Comparison of ENCODE assay signal across 1 cellular context in the genomic region with DNA sequence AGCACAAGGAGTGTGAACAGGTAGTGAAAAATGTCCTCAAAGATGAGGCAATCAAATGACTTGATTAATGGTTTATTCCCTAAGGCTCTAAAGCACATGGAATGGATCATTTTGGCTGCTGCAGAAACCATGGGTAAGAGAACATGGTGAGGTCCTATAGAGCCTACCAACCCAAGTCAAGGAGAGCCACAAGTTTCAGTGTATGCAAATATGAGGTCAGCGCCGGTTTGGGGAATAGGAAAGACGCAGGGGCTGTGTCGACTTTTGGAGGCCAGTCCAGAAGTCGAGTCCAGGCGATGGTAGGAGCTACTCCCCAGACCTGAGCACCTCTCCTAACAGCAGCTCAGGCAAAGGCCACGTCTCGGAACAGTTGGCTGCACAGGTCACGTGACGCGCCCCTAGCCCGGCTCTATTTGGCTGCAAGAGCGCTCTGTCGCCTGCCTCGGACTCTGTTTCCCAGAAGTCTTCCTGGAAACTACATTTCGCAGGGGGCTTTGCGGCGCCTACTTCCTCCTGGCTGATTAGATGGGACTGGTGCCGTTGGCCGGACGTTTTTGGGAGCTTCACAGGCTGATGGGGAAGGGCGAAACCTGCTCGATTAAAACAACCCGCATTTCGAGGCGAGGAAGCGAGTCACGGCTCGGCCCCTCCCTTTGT.
TF ChIP-seq lines count a peak whose summit lies in the region.

No MANE protein-coding gene starts in this region.

TF ChIP-seq in K562, 482 proteins besides CTCF, POLR2A, EP300 and RAD21 (continued from another document and continues in another):
- TF ChIP-seq, protein P1, sequence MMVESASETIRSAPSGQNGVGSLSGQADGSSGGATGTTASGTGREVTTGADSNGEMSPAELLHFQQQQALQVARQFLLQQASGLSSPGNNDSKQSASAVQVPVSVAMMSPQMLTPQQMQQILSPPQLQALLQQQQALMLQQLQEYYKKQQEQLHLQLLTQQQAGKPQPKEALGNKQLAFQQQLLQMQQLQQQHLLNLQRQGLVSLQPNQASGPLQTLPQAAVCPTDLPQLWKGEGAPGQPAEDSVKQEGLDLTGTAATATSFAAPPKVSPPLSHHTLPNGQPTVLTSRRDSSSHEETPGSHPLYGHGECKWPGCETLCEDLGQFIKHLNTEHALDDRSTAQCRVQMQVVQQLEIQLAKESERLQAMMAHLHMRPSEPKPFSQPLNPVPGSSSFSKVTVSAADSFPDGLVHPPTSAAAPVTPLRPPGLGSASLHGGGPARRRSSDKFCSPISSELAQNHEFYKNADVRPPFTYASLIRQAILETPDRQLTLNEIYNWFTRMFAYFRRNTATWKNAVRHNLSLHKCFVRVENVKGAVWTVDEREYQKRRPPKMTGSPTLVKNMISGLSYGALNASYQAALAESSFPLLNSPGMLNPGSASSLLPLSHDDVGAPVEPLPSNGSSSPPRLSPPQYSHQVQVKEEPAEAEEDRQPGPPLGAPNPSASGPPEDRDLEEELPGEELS (CRISPR knock-in tag; IDR thresholded peaks at IDR 0.05; ENCODE audit: borderline replicate concordance): no peak
- TF ChIP-seq RBM25 (IDR thresholded peaks at IDR 0.05; ENCODE audit: low read depth, low read length, severe bottlenecking): no peak
- TF ChIP-seq, protein P2, sequence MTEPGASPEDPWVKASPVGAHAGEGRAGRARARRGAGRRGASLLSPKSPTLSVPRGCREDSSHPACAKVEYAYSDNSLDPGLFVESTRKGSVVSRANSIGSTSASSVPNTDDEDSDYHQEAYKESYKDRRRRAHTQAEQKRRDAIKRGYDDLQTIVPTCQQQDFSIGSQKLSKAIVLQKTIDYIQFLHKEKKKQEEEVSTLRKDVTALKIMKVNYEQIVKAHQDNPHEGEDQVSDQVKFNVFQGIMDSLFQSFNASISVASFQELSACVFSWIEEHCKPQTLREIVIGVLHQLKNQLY (CRISPR knock-in tag; conservative IDR thresholded peaks at IDR 0.05): no peak
- TF ChIP-seq ZFP36 (IDR thresholded peaks at IDR 0.05; ENCODE audit: low read depth, low read length, partially characterized antibody): no peak
- TF ChIP-seq ZNF274 (IDR thresholded peaks at IDR 0.05; ENCODE audit: borderline replicate concordance, low read depth, low read length): no peak
- no peak for TF ChIP-seq ELF4 (CRISPR knock-in tag; IDR thresholded peaks at IDR 0.05)
- TF ChIP-seq, protein P3, sequence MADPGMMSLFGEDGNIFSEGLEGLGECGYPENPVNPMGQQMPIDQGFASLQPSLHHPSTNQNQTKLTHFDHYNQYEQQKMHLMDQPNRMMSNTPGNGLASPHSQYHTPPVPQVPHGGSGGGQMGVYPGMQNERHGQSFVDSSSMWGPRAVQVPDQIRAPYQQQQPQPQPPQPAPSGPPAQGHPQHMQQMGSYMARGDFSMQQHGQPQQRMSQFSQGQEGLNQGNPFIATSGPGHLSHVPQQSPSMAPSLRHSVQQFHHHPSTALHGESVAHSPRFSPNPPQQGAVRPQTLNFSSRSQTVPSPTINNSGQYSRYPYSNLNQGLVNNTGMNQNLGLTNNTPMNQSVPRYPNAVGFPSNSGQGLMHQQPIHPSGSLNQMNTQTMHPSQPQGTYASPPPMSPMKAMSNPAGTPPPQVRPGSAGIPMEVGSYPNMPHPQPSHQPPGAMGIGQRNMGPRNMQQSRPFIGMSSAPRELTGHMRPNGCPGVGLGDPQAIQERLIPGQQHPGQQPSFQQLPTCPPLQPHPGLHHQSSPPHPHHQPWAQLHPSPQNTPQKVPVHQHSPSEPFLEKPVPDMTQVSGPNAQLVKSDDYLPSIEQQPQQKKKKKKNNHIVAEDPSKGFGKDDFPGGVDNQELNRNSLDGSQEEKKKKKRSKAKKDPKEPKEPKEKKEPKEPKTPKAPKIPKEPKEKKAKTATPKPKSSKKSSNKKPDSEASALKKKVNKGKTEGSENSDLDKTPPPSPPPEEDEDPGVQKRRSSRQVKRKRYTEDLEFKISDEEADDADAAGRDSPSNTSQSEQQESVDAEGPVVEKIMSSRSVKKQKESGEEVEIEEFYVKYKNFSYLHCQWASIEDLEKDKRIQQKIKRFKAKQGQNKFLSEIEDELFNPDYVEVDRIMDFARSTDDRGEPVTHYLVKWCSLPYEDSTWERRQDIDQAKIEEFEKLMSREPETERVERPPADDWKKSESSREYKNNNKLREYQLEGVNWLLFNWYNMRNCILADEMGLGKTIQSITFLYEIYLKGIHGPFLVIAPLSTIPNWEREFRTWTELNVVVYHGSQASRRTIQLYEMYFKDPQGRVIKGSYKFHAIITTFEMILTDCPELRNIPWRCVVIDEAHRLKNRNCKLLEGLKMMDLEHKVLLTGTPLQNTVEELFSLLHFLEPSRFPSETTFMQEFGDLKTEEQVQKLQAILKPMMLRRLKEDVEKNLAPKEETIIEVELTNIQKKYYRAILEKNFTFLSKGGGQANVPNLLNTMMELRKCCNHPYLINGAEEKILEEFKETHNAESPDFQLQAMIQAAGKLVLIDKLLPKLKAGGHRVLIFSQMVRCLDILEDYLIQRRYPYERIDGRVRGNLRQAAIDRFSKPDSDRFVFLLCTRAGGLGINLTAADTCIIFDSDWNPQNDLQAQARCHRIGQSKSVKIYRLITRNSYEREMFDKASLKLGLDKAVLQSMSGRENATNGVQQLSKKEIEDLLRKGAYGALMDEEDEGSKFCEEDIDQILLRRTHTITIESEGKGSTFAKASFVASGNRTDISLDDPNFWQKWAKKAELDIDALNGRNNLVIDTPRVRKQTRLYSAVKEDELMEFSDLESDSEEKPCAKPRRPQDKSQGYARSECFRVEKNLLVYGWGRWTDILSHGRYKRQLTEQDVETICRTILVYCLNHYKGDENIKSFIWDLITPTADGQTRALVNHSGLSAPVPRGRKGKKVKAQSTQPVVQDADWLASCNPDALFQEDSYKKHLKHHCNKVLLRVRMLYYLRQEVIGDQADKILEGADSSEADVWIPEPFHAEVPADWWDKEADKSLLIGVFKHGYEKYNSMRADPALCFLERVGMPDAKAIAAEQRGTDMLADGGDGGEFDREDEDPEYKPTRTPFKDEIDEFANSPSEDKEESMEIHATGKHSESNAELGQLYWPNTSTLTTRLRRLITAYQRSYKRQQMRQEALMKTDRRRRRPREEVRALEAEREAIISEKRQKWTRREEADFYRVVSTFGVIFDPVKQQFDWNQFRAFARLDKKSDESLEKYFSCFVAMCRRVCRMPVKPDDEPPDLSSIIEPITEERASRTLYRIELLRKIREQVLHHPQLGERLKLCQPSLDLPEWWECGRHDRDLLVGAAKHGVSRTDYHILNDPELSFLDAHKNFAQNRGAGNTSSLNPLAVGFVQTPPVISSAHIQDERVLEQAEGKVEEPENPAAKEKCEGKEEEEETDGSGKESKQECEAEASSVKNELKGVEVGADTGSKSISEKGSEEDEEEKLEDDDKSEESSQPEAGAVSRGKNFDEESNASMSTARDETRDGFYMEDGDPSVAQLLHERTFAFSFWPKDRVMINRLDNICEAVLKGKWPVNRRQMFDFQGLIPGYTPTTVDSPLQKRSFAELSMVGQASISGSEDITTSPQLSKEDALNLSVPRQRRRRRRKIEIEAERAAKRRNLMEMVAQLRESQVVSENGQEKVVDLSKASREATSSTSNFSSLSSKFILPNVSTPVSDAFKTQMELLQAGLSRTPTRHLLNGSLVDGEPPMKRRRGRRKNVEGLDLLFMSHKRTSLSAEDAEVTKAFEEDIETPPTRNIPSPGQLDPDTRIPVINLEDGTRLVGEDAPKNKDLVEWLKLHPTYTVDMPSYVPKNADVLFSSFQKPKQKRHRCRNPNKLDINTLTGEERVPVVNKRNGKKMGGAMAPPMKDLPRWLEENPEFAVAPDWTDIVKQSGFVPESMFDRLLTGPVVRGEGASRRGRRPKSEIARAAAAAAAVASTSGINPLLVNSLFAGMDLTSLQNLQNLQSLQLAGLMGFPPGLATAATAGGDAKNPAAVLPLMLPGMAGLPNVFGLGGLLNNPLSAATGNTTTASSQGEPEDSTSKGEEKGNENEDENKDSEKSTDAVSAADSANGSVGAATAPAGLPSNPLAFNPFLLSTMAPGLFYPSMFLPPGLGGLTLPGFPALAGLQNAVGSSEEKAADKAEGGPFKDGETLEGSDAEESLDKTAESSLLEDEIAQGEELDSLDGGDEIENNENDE (IDR thresholded peaks at IDR 0.05; ENCODE audit: low read depth, low read length): no peak
- TF ChIP-seq, protein P4, sequence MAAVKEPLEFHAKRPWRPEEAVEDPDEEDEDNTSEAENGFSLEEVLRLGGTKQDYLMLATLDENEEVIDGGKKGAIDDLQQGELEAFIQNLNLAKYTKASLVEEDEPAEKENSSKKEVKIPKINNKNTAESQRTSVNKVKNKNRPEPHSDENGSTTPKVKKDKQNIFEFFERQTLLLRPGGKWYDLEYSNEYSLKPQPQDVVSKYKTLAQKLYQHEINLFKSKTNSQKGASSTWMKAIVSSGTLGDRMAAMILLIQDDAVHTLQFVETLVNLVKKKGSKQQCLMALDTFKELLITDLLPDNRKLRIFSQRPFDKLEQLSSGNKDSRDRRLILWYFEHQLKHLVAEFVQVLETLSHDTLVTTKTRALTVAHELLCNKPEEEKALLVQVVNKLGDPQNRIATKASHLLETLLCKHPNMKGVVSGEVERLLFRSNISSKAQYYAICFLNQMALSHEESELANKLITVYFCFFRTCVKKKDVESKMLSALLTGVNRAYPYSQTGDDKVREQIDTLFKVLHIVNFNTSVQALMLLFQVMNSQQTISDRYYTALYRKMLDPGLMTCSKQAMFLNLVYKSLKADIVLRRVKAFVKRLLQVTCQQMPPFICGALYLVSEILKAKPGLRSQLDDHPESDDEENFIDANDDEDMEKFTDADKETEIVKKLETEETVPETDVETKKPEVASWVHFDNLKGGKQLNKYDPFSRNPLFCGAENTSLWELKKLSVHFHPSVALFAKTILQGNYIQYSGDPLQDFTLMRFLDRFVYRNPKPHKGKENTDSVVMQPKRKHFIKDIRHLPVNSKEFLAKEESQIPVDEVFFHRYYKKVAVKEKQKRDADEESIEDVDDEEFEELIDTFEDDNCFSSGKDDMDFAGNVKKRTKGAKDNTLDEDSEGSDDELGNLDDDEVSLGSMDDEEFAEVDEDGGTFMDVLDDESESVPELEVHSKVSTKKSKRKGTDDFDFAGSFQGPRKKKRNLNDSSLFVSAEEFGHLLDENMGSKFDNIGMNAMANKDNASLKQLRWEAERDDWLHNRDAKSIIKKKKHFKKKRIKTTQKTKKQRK (IDR thresholded peaks at IDR 0.05; ENCODE audit: borderline replicate concordance, low read depth, low read length): no peak
- TF ChIP-seq POLR2AphosphoS2 (IDR thresholded peaks at IDR 0.05; ENCODE audit: low read length): no peak
- TF ChIP-seq ZNF239 (CRISPR knock-in tag; IDR thresholded peaks at IDR 0.05): no peak
- TF ChIP-seq NR2F6 (CRISPR knock-in tag; IDR thresholded peaks at IDR 0.05): no peak
- TF ChIP-seq, protein P5, sequence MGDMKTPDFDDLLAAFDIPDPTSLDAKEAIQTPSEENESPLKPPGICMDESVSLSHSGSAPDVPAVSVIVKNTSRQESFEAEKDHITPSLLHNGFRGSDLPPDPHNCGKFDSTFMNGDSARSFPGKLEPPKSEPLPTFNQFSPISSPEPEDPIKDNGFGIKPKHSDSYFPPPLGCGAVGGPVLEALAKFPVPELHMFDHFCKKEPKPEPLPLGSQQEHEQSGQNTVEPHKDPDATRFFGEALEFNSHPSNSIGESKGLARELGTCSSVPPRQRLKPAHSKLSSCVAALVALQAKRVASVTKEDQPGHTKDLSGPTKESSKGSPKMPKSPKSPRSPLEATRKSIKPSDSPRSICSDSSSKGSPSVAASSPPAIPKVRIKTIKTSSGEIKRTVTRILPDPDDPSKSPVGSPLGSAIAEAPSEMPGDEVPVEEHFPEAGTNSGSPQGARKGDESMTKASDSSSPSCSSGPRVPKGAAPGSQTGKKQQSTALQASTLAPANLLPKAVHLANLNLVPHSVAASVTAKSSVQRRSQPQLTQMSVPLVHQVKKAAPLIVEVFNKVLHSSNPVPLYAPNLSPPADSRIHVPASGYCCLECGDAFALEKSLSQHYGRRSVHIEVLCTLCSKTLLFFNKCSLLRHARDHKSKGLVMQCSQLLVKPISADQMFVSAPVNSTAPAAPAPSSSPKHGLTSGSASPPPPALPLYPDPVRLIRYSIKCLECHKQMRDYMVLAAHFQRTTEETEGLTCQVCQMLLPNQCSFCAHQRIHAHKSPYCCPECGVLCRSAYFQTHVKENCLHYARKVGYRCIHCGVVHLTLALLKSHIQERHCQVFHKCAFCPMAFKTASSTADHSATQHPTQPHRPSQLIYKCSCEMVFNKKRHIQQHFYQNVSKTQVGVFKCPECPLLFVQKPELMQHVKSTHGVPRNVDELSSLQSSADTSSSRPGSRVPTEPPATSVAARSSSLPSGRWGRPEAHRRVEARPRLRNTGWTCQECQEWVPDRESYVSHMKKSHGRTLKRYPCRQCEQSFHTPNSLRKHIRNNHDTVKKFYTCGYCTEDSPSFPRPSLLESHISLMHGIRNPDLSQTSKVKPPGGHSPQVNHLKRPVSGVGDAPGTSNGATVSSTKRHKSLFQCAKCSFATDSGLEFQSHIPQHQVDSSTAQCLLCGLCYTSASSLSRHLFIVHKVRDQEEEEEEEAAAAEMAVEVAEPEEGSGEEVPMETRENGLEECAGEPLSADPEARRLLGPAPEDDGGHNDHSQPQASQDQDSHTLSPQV (IDR thresholded peaks at IDR 0.05): peak; percentile 38; the same call in 1 of the 2 replicates
- TF ChIP-seq, protein P6, sequence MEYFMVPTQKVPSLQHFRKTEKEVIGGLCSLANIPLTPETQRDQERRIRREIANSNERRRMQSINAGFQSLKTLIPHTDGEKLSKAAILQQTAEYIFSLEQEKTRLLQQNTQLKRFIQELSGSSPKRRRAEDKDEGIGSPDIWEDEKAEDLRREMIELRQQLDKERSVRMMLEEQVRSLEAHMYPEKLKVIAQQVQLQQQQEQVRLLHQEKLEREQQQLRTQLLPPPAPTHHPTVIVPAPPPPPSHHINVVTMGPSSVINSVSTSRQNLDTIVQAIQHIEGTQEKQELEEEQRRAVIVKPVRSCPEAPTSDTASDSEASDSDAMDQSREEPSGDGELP (CRISPR knock-in tag; IDR thresholded peaks at IDR 0.05; ENCODE audit: borderline replicate concordance): peak; percentile 30; the same call in 1 of the 2 replicates
- TF ChIP-seq TARDBP (IDR thresholded peaks at IDR 0.05): no peak
- no peak for TF ChIP-seq RBM39 (optimal IDR thresholded peaks at IDR 0.05; ENCODE audit: low read depth, low read length)
- TF ChIP-seq, protein P7, sequence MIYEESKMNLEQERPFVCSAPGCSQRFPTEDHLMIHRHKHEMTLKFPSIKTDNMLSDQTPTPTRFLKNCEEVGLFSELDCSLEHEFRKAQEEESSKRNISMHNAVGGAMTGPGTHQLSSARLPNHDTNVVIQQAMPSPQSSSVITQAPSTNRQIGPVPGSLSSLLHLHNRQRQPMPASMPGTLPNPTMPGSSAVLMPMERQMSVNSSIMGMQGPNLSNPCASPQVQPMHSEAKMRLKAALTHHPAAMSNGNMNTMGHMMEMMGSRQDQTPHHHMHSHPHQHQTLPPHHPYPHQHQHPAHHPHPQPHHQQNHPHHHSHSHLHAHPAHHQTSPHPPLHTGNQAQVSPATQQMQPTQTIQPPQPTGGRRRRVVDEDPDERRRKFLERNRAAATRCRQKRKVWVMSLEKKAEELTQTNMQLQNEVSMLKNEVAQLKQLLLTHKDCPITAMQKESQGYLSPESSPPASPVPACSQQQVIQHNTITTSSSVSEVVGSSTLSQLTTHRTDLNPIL (CRISPR knock-in tag; IDR thresholded peaks at IDR 0.05): no peak
- no peak for TF ChIP-seq HDAC1 (IDR thresholded peaks at IDR 0.05)
- no peak for TF ChIP-seq MEF2D (tag; conservative IDR thresholded peaks at IDR 0.05; ENCODE audit: low read depth)
- no peak for TF ChIP-seq SMARCB1 (IDR thresholded peaks at IDR 0.05; ENCODE audit: insufficient read length, low read depth)
- TF ChIP-seq ZBED1 (IDR thresholded peaks at IDR 0.05): no peak
- TF ChIP-seq, protein P8, sequence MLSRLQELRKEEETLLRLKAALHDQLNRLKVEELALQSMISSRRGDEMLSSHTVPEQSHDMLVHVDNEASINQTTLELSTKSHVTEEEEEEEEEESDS (CRISPR knock-in tag; IDR thresholded peaks at IDR 0.05): no peak
- TF ChIP-seq XRCC4 (IDR thresholded peaks at IDR 0.05; ENCODE audit: extremely low read depth, insufficient read depth, insufficient read length): no peak
